ENCODE assay signal across 9 cellular contexts in the genomic region with DNA sequence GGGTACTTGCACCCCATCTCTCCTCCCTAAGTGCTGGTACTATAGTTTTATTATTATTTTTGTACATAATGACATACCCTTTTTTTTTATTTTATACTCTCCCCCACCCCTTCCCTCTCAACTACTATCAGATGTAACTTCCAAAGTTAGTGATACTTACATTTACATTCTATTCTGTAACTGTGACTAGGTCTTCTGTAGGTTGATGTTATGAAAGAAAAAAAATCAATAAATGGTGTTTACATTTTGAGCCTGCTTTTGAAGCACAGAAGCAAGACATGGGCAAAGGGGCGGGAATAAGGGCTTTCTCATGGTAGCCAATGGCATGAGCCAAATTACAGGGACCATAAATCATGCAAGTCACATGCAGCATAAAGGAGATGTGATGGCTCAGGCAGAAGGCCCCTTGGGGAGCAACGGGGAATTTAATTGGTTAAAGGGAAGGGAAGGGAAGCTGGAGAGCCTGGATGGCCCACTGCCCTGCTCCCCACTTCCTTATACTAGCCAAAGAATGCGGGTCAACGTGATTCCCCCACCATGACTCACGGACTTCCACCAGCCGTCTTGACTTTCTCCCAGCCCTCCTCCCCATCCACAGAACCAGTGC. TPM values are rescaled to one million over a fixed set of nuclear protein-coding genes. Genes with fewer than 3 reads are reported as not detected.
DNase-seq lines count a peak whose midpoint lies in the region; ATAC-seq and TF ChIP-seq lines count a peak whose summit lies in the region.
"Had no signal": no experiment of that assay in that cellular context is flagged by ENCODE, and none has a peak within 500 bp of the region (broad histone marks: within the 10 kb centered on the region; RNA-seq: fewer than 3 reads in every experiment).

No MANE protein-coding gene starts in this region.

- peak; percentile 99 for DNase-seq in ACHN
- peak; percentile 15 to 40 for DNase-seq in HAP-1 (ENCODE audit: low spot score in 2 of 2)
- peak; percentile 95 for DNase-seq in RWPE2 (ENCODE audit: low spot score)
- peak; percentile 94 for DNase-seq in islet precursor cell
- no peak for DNase-seq in activated CD8-positive, alpha-beta T cell treated with anti-CD3 and anti-CD28 coated beads for 36 hours
- DNase-seq in testis: no peak
- no peak for DNase-seq in cerebellar cortex (ENCODE audit: low spot score)

- WGBS in testis, 2 donors: 75 to 85% methylated on average over 6 of the region's 6 CpGs

- no peak for TF ChIP-seq CTCF in RWPE2 (IDR thresholded peaks at IDR 0.05; ENCODE audit: poor library complexity, severe bottlenecking)
- no peak for TF ChIP-seq CTCF in activated CD8-positive, alpha-beta T cell treated with anti-CD3 and anti-CD28 coated beads for 36 hours (IDR thresholded peaks at IDR 0.05)
- TF ChIP-seq CTCF in testis (IDR thresholded peaks at IDR 0.05): no peak

- in situ Hi-C loops in ACHN (cut with HindIII; ENCODE audit: low pct_ligation_motif_present, low pct_unique_long_range_greater_than_20kb, low sequenced_read_pairs): no loop called here
- in situ Hi-C loops in HAP-1 (cut with MboI; ENCODE audit: low sequenced_read_pairs): no loop called here

- H3K27me3 ChIP-seq in HAP-1 (ENCODE audit: low read depth) (no peaks in the 10 kb centered on the region), RWPE2 (ENCODE audit: insufficient read depth, poor library complexity, severe bottlenecking) (no peaks in the 10 kb centered on the region), testis (no peaks in the 10 kb centered on the region)

- H3K9me3 ChIP-seq in HAP-1: no peaks in the 10 kb centered on the region
- no peaks in the 10 kb centered on the region for H3K9me3 ChIP-seq in RWPE2 (ENCODE audit: severe bottlenecking)
- no peaks in the 10 kb centered on the region for H3K9me3 ChIP-seq in testis

- CTCF ChIA-PET in activated CD8-positive, alpha-beta T cell treated with anti-CD3 and anti-CD28 coated beads for 36 hours (lab: Charles Lee): no interaction called here

- H3K4me3 ChIP-seq in HAP-1: no peak overlapping the region
- H3K4me3 ChIP-seq in RWPE2 (ENCODE audit: severe bottlenecking): no peak overlapping the region
- no peak overlapping the region for H3K4me3 ChIP-seq in testis

- peaks cover 37% of the 10 kb centered on the region for H3K4me1 Mint-ChIP-seq in activated CD8-positive, alpha-beta T cell treated with anti-CD3 and anti-CD28 coated beads for 36 hours (ENCODE audit: low read depth)

- H3K36me3 ChIP-seq in HAP-1 (replicated peaks) (no peaks in the 10 kb centered on the region), RWPE2 (ENCODE audit: low read depth) (peaks cover 11% of the 10 kb centered on the region), testis (ENCODE audit: low read depth, missing control alignments) (no peaks in the 10 kb centered on the region)

- ATAC-seq in RWPE2 (ENCODE audit: low read depth) (peak; percentile 72), HG03378 (IDR thresholded peaks at IDR 0.05; ENCODE audit: unreplicated experiment) (no peak)
- no peak for ATAC-seq in activated CD8-positive, alpha-beta T cell treated with anti-CD3 and anti-CD28 coated beads for 36 hours

- H3K27ac ChIP-seq in RWPE2 (ENCODE audit: poor library complexity, severe bottlenecking): peak overlapping the region; percentile 92
- H3K27ac ChIP-seq in testis: no peak overlapping the region

- H3K27me3 Mint-ChIP-seq in activated CD8-positive, alpha-beta T cell treated with anti-CD3 and anti-CD28 coated beads for 36 hours: no peaks in the 10 kb centered on the region
- H3K27me3 Mint-ChIP-seq: central memory CD8-positive, alpha-beta T cell had no signal

- intact Hi-C loops in activated CD8-positive, alpha-beta T cell treated with anti-CD3 and anti-CD28 coated beads for 36 hours (cut with micrococcal nuclease): no loop called here
- intact Hi-C loops in testis (cut with DNase I; ENCODE audit: low total_unique reads): no loop called here

- H3K4me3 Mint-ChIP-seq in activated CD8-positive, alpha-beta T cell treated with anti-CD3 and anti-CD28 coated beads for 36 hours: no peak overlapping the region
- H3K4me3 Mint-ChIP-seq: central memory CD8-positive, alpha-beta T cell had no signal

- POLR2A ChIA-PET in activated CD8-positive, alpha-beta T cell treated with anti-CD3 and anti-CD28 coated beads for 36 hours (lab: Charles Lee): no interaction called here

- no peak overlapping the region for H3K27ac Mint-ChIP-seq in activated CD8-positive, alpha-beta T cell treated with anti-CD3 and anti-CD28 coated beads for 36 hours

- peaks cover 2% of the 10 kb centered on the region for H3K36me3 Mint-ChIP-seq in activated CD8-positive, alpha-beta T cell treated with anti-CD3 and anti-CD28 coated beads for 36 hours (ENCODE audit: low read depth)

- no peak for TF ChIP-seq POLR2A in testis (IDR thresholded peaks at IDR 0.05)

- H3K4me1 ChIP-seq in HAP-1 (peaks cover 11% of the 10 kb centered on the region; the same call in 1 of the 2 replicates), RWPE2 (ENCODE audit: insufficient read depth, poor library complexity, severe bottlenecking) (peaks cover 45% of the 10 kb centered on the region), testis (peaks cover 25% of the 10 kb centered on the region)

- H3K9me3 Mint-ChIP-seq in activated CD8-positive, alpha-beta T cell treated with anti-CD3 and anti-CD28 coated beads for 36 hours: peaks cover 7% of the 10 kb centered on the region
- H3K9me3 Mint-ChIP-seq: central memory CD8-positive, alpha-beta T cell had no signal

RNA-seq across cellular contexts. Expression of a gene that starts 2.4 kb away (rescaled TPM):
- total RNA-seq in activated CD8-positive, alpha-beta T cell treated with anti-CD3 and anti-CD28 coated beads for 36 hours: 10 to 100 TPM; 14.5 to 17.5 TPM
- total RNA-seq in testis: 10 to 100 TPM; 39.4 to 60.1 TPM
- polyA plus RNA-seq in testis (ENCODE audit: insufficient read depth, low read depth, low replicate concordance): 37.7 TPM

RNA-seq across cellular contexts. Expression of a gene that starts 26.3 kb away (rescaled TPM):
- 10 to 100 TPM; 70.6 to 71.0 TPM for total RNA-seq in activated CD8-positive, alpha-beta T cell treated with anti-CD3 and anti-CD28 coated beads for 36 hours
- 10 to 100 TPM; 56.0 to 62.2 TPM for total RNA-seq in testis
- 74.4 TPM for polyA plus RNA-seq in testis (ENCODE audit: insufficient read depth, low read depth, low replicate concordance)

RNA-seq across cellular contexts. Expression of a gene that starts 45.0 kb away (rescaled TPM):
- not detected for total RNA-seq in activated CD8-positive, alpha-beta T cell treated with anti-CD3 and anti-CD28 coated beads for 36 hours
- under 1 TPM; 0.79 to 0.81 TPM for total RNA-seq in testis
- polyA plus RNA-seq in testis (ENCODE audit: insufficient read depth, low read depth, low replicate concordance): 2.9 TPM

RNA-seq across cellular contexts. Expression of a gene that starts 50.6 kb away (rescaled TPM):
- total RNA-seq in activated CD8-positive, alpha-beta T cell treated with anti-CD3 and anti-CD28 coated beads for 36 hours: 10 to 100 TPM; 48.0 to 48.6 TPM
- total RNA-seq in testis: 10 to 100 TPM; 15.6 to 19.3 TPM
- polyA plus RNA-seq in testis (ENCODE audit: insufficient read depth, low read depth, low replicate concordance): 22.8 TPM

RNA-seq across cellular contexts. Expression of a gene that starts 50.7 kb away (rescaled TPM):
- total RNA-seq in activated CD8-positive, alpha-beta T cell treated with anti-CD3 and anti-CD28 coated beads for 36 hours: 10 to 100 TPM; 54.6 to 55.8 TPM
- 10 to 100 TPM; 54.5 to 69.1 TPM for total RNA-seq in testis
- 65.1 TPM for polyA plus RNA-seq in testis (ENCODE audit: insufficient read depth, low read depth, low replicate concordance)

Comparison
In these comparisons a context has a peak if more than half of its experiments do, and no peak if none do; other contexts are left out.
1. DNase-seq: peak in ACHN (single experiment), HAP-1 (2 of 2), RWPE2 (single experiment) and islet precursor cell (single experiment); none in activated CD8-positive, alpha-beta T cell treated with anti-CD3 and anti-CD28 coated beads for 36 hours (single experiment), testis (single experiment) and cerebellar cortex (single experiment).